9 cellular contexts compared by ENCODE assay signal in the genomic region with DNA sequence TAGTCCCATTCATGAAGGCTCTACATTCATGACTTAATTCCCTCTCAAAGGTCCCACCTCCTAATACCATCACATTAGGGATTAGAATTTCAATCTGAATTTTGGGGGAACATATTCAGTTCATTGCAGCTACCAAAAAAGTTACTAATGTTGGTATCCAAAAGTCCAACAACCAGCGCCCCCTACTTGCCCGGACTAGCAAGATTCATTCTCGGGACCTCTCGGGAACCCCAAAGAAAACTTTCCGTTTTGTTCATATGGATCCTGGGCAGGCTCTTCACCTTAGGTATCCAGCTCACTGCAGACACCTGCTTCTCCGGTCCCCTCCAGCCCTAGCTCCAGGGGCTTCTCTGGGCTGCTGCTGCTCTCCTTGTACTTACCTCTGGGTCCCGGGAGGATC. TPM values are rescaled to one million over a fixed set of nuclear protein-coding genes. Genes with fewer than 3 reads are reported as not detected.
A peak's percentile ranks its signal among the peaks of the same experiment; 100 is the strongest.
DNase-seq lines count a peak whose midpoint lies in the region; ATAC-seq, FAIRE-seq and TF ChIP-seq lines count a peak whose summit lies in the region.
"Had no signal": no experiment of that assay in that cellular context is flagged by ENCODE, and none has a peak within 500 bp of the region (broad histone marks: within the 10 kb centered on the region; RNA-seq: fewer than 3 reads in every experiment).

No MANE protein-coding gene starts in this region.

- peaks cover 31% of the 10 kb centered on the region for H3K4me1 Mint-ChIP-seq in activated T-helper 2 cell treated with anti-CD3 and anti-CD28 coated beads, Interferon-gamma antibody, Interleukin-2, Interleukin-4, amounts not matched to agents 10 μg/mL and 5 μg/mL and 100 μg/mL, durations not matched to agents 14 hours and 24 hours and 36 hours (ENCODE audit: low read depth)

- no peak for FAIRE-seq in kidney (lab: Jason Lieb, UNC)

- H3K9me3 Mint-ChIP-seq in activated T-helper 2 cell treated with anti-CD3 and anti-CD28 coated beads, Interferon-gamma antibody, Interleukin-2, Interleukin-4, amounts not matched to agents 10 μg/mL and 5 μg/mL and 100 μg/mL, durations not matched to agents 14 hours and 24 hours and 36 hours = no peaks in the 10 kb centered on the region
- H3K9me3 Mint-ChIP-seq: activated B cell treated with CpG ODN at 0.5 μM for 24 hours had no signal

- H3K9ac ChIP-seq in kidney (ENCODE audit: low read length in 2 of 2) = no peak overlapping the region

- H3K36me3 ChIP-seq in kidney (ENCODE audit: control insufficient read depth in 1 of 2, insufficient read depth in 2 of 2, low read length in 2 of 2) = no peaks in the 10 kb centered on the region

- TF ChIP-seq CTCF in AG09319 (IDR thresholded peaks at IDR 0.05; ENCODE audit: low read depth, low read length) (peak; percentile 47), HFF-Myc (IDR thresholded peaks at IDR 0.05; ENCODE audit: low read depth, low read length, missing control alignments) (peak; percentile 54), kidney (IDR thresholded peaks at IDR 0.05; ENCODE audit: borderline replicate concordance, extremely low read depth, insufficient read depth) (peak; percentile 3)

- DNase-seq in AG09319 (ENCODE audit: extremely low read depth, low read depth) = no peak
- DNase-seq in HFF-Myc (ENCODE audit: extremely low read depth, low read depth) = no peak
- no peak for DNase-seq in activated T-helper 2 cell treated with anti-CD3 and anti-CD28 coated beads, Interferon-gamma antibody, Interleukin-2, Interleukin-4, amounts not matched to agents 10 μg/mL and 5 μg/mL and 100 μg/mL, durations not matched to agents 14 hours and 24 hours and 36 hours (ENCODE audit: low spot score)
- DNase-seq in kidney = no peak
- DNase-seq in medulla oblongata (ENCODE audit: extremely low spot score) = no peak
- DNase-seq in COR-L47 (lab: John Stamatoyannopoulos, UW) = no peak
- DNase-seq: activated B cell treated with CpG ODN at 0.5 μM for 24 hours had no signal

- intact Hi-C loops in activated T-helper 2 cell treated with anti-CD3 and anti-CD28 coated beads, Interferon-gamma antibody, Interleukin-2, Interleukin-4, amounts not matched to agents 10 μg/mL and 5 μg/mL and 100 μg/mL, durations not matched to agents 14 hours and 24 hours and 36 hours (cut with micrococcal nuclease) = loop anchor here (1.0 to 2.0 kb wide), 2 partner anchors 20 to 246 kb away; a partner anchor contains a TSS
- intact Hi-C loops in kidney (cut with DNase I) = loop anchor here (10.0 kb wide), 1 partner anchor 216 kb away; no protein-coding TSS in a partner anchor

- no peak for ATAC-seq in HG02571 (IDR thresholded peaks at IDR 0.05; ENCODE audit: unreplicated experiment)
- no peak for ATAC-seq in GM21825 (IDR thresholded peaks at IDR 0.05; ENCODE audit: unreplicated experiment)

- no peak overlapping the region for H3K4me3 Mint-ChIP-seq in activated T-helper 2 cell treated with anti-CD3 and anti-CD28 coated beads, Interferon-gamma antibody, Interleukin-2, Interleukin-4, amounts not matched to agents 10 μg/mL and 5 μg/mL and 100 μg/mL, durations not matched to agents 14 hours and 24 hours and 36 hours (ENCODE audit: low read depth)
- H3K4me3 Mint-ChIP-seq: activated B cell treated with CpG ODN at 0.5 μM for 24 hours had no signal

- H3K4me3 ChIP-seq in HFF-Myc (replicated peaks; ENCODE audit: low read depth, low read length) (no peak overlapping the region), kidney (ENCODE audit: low read length in 2 of 2) (no peak overlapping the region)

- H3K9me3 ChIP-seq in kidney (ENCODE audit: control insufficient read depth in 1 of 2, low read length in 2 of 2) = no peaks in the 10 kb centered on the region

- no peaks in the 10 kb centered on the region for H3K36me3 Mint-ChIP-seq in activated T-helper 2 cell treated with anti-CD3 and anti-CD28 coated beads, Interferon-gamma antibody, Interleukin-2, Interleukin-4, amounts not matched to agents 10 μg/mL and 5 μg/mL and 100 μg/mL, durations not matched to agents 14 hours and 24 hours and 36 hours (ENCODE audit: low read depth)

- H3K27ac ChIP-seq in kidney (ENCODE audit: low read depth in 2 of 2, low read length in 2 of 2) = no peak overlapping the region

- peaks cover 0 to 3% of the 10 kb centered on the region in 2 donors for H3K4me1 ChIP-seq in kidney (ENCODE audit: control insufficient read depth in 1 of 2, insufficient read depth in 1 of 2, low read depth in 1 of 2, low read length in 2 of 2)

- H3K27me3 Mint-ChIP-seq in activated T-helper 2 cell treated with anti-CD3 and anti-CD28 coated beads, Interferon-gamma antibody, Interleukin-2, Interleukin-4, amounts not matched to agents 10 μg/mL and 5 μg/mL and 100 μg/mL, durations not matched to agents 14 hours and 24 hours and 36 hours (ENCODE audit: low read depth) = no peaks in the 10 kb centered on the region

- H3K27ac Mint-ChIP-seq in activated T-helper 2 cell treated with anti-CD3 and anti-CD28 coated beads, Interferon-gamma antibody, Interleukin-2, Interleukin-4, amounts not matched to agents 10 μg/mL and 5 μg/mL and 100 μg/mL, durations not matched to agents 14 hours and 24 hours and 36 hours = peak overlapping the region; percentile 26
- H3K27ac Mint-ChIP-seq: activated B cell treated with CpG ODN at 0.5 μM for 24 hours had no signal

RNA-seq across cellular contexts. Expression of a gene that starts 8.9 kb away (rescaled TPM):
- total RNA-seq in activated T-helper 2 cell treated with anti-CD3 and anti-CD28 coated beads, Interferon-gamma antibody, Interleukin-2, Interleukin-4, amounts not matched to agents 10 μg/mL and 5 μg/mL and 100 μg/mL, durations not matched to agents 14 hours and 24 hours and 36 hours = 24.4 and 24.7 TPM in 2 replicates
- total RNA-seq in kidney = 18.7 TPM
- polyA plus RNA-seq in kidney (ENCODE audit: insufficient read depth, low read depth, low replicate concordance) = 7.3 TPM

RNA-seq across cellular contexts. Expression of a gene that starts 19.8 kb away (rescaled TPM):
- 177 and 182 TPM in 2 replicates for total RNA-seq in activated T-helper 2 cell treated with anti-CD3 and anti-CD28 coated beads, Interferon-gamma antibody, Interleukin-2, Interleukin-4, amounts not matched to agents 10 μg/mL and 5 μg/mL and 100 μg/mL, durations not matched to agents 14 hours and 24 hours and 36 hours
- total RNA-seq in kidney = 118 TPM
- polyA plus RNA-seq in kidney (ENCODE audit: insufficient read depth, low read depth, low replicate concordance) = 294 TPM

RNA-seq across cellular contexts. Expression of a gene that starts 32.9 kb away (rescaled TPM):
- 43.5 and 44.8 TPM in 2 replicates for total RNA-seq in activated T-helper 2 cell treated with anti-CD3 and anti-CD28 coated beads, Interferon-gamma antibody, Interleukin-2, Interleukin-4, amounts not matched to agents 10 μg/mL and 5 μg/mL and 100 μg/mL, durations not matched to agents 14 hours and 24 hours and 36 hours
- total RNA-seq in kidney = 21.9 TPM
- 59.7 TPM for polyA plus RNA-seq in kidney (ENCODE audit: insufficient read depth, low read depth, low replicate concordance)

Comparison
In these comparisons a context has a peak if more than half of its experiments do, and no peak if none do; other contexts are left out.
1. CTCF ChIP-seq: peak in every context shown above with its lines; median percentile 54 in HFF-Myc; 47 in AG09319; 3 in kidney.